ENCODE assay signal across 12 cellular contexts in the genomic region with DNA sequence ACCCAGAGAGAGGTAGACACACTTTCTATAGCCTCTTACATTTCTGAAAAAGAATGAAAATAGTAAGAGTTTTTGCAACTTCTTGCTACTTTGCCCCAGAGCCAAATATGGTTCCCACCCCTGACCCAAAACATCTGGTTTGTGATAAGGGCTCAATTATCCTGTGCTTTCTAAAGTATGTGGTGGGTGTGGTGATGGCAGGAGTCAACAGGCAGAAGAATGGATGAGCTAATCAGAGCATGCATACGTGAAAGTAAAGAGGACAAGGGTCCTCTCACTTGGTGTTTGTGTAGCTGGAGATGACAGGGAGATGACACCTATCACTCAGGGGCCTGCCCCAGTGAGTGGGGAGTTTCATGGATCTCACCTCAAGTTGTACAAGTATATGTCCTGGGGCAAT. TPM values are rescaled to one million over a fixed set of nuclear protein-coding genes. Genes with fewer than 3 reads are reported as not detected.
DNase-seq lines count a peak whose midpoint lies in the region; ATAC-seq, FAIRE-seq and TF ChIP-seq lines count a peak whose summit lies in the region.
"Had no signal": no experiment of that assay in that cellular context is flagged by ENCODE, and none has a peak within 500 bp of the region (broad histone marks: within the 10 kb centered on the region; RNA-seq: fewer than 3 reads in every experiment).

No MANE protein-coding gene starts in this region.

- POLR2A ChIA-PET in K562 (lab: Yijun Ruan, JAX): interaction anchor here (0.5 to 0.9 kb wide), 3 partner anchors 9 to 19 kb away, joined by 3 to 5 read pairs (median 3); a partner anchor contains a TSS

- intact Hi-C loops in left ventricle myocardium inferior (cut with micrococcal nuclease) (no loop called here), K562 (cut with micrococcal nuclease) (loop anchor here (2.0 kb wide), 1 partner anchor 14 kb away; no protein-coding TSS in a partner anchor)

- H4K20me1 ChIP-seq in K562 (replicated peaks; ENCODE audit: control insufficient read depth, insufficient read depth, low read length): no peaks in the 10 kb centered on the region

- no peaks in the 10 kb centered on the region for H3K27me3 ChIP-seq in cardiac muscle cell
- no peaks in the 10 kb centered on the region for H3K27me3 ChIP-seq in left ventricle myocardium inferior (ENCODE audit: low read depth)
- H3K27me3 ChIP-seq in K562 (ENCODE audit: control insufficient read depth in 2 of 2, insufficient read depth in 2 of 2, low read length in 2 of 2): no peaks in the 10 kb centered on the region
- no peaks in the 10 kb centered on the region for H3K27me3 ChIP-seq in right atrium auricular region
- H3K27me3 ChIP-seq: spleen had no signal

- peaks cover 61% of the 10 kb centered on the region for H3K4me1 ChIP-seq in cardiac muscle cell (ENCODE audit: low read depth)
- peaks cover 31% of the 10 kb centered on the region for H3K4me1 ChIP-seq in left ventricle myocardium inferior
- H3K4me1 ChIP-seq in K562 (replicated peaks in 1 of 2; ENCODE audit: control insufficient read depth in 2 of 2, insufficient read depth in 2 of 2, low read length in 2 of 2): peaks cover 23 to 43% of the 10 kb centered on the region in 2 experiments
- H3K4me1 ChIP-seq in right atrium auricular region: peaks cover 0 to 31% of the 10 kb centered on the region in 2 donors

- no peaks in the 10 kb centered on the region for H3K9me3 Mint-ChIP-seq in stimulated activated naive CD8-positive, alpha-beta T cell treated with anti-CD3 and anti-CD28 coated beads, Interleukin-15, amount 100 ng/mL, for 72 hours
- H3K9me3 Mint-ChIP-seq in HFFc6: no peaks in the 10 kb centered on the region
- H3K9me3 Mint-ChIP-seq: stimulated activated naive CD8-positive, alpha-beta T cell treated with anti-CD3 and anti-CD28 coated beads, Interleukin-15, Interleukin-2, amounts not matched to agents 100 ng/mL and 50 ng/mL, for 24 hours had no signal

- H3K36me3 ChIP-seq in cardiac muscle cell: no peaks in the 10 kb centered on the region
- H3K36me3 ChIP-seq in left ventricle myocardium inferior: no peaks in the 10 kb centered on the region
- H3K36me3 ChIP-seq in K562 (ENCODE audit: control insufficient read depth, insufficient read depth, low read length): no peaks in the 10 kb centered on the region
- H3K36me3 ChIP-seq in right atrium auricular region: no peaks in the 10 kb centered on the region
- H3K36me3 ChIP-seq: spleen had no signal

- BruUV-seq in K562 (replicated peaks; lab: Mats Ljungman, UMichigan): no TSS peak

- TF ChIP-seq POLR2A in K562 (conservative IDR thresholded peaks at IDR 0.05): no peak

- 0 out of 2 replicates have a peak overlapping the region, but pooled peaks have one; percentile 3 for H3K4me2 ChIP-seq in K562 (ENCODE audit: insufficient read depth, low read length)

- 0% methylated on average over 1 of the region's 1 CpG for WGBS in K562 (ENCODE audit: insufficient coverage, low coverage, missing lambda C conversion rate)

- H3K9me1 ChIP-seq in K562 (ENCODE audit: control insufficient read depth, insufficient read depth, low read length): no peaks in the 10 kb centered on the region

- in situ Hi-C loops in K562 (cut with MboI): loop anchor here (25.0 kb wide), 1 partner anchor 1355 kb away; no protein-coding TSS in a partner anchor

- TF ChIP-seq CTCF in cardiac muscle cell (IDR thresholded peaks at IDR 0.05; ENCODE audit: low read depth, low read length) (no peak), left ventricle myocardium inferior (IDR thresholded peaks at IDR 0.05; ENCODE audit: borderline replicate concordance) (no peak), K562 (IDR thresholded peaks at IDR 0.05 in 2 of 3, conservative IDR thresholded peaks at IDR 0.05 in 1 of 3; ENCODE audit: insufficient read depth in 2 of 3, low read depth in 1 of 3, low read length in 3 of 3) (no peak), right atrium auricular region (IDR thresholded peaks at IDR 0.05) (no peak), HFFc6 (IDR thresholded peaks at IDR 0.05) (no peak)

- no peaks in the 10 kb centered on the region for H3K27me3 Mint-ChIP-seq in stimulated activated naive CD8-positive, alpha-beta T cell treated with anti-CD3 and anti-CD28 coated beads, Interleukin-15, amount 100 ng/mL, for 72 hours
- H3K27me3 Mint-ChIP-seq in T-helper 17 cell: no peaks in the 10 kb centered on the region
- peaks cover 6% of the 10 kb centered on the region for H3K27me3 Mint-ChIP-seq in HFFc6 (ENCODE audit: insufficient read depth)
- H3K27me3 Mint-ChIP-seq: stimulated activated naive CD8-positive, alpha-beta T cell treated with anti-CD3 and anti-CD28 coated beads, Interleukin-15, Interleukin-2, amounts not matched to agents 100 ng/mL and 50 ng/mL, for 24 hours had no signal

- H3K27ac Mint-ChIP-seq in stimulated activated naive CD8-positive, alpha-beta T cell treated with anti-CD3 and anti-CD28 coated beads, Interleukin-15, amount 100 ng/mL, for 72 hours: no peak overlapping the region
- H3K27ac Mint-ChIP-seq in T-helper 17 cell (no peak overlapping the region), HFFc6 (no peak overlapping the region)

- CTCF ChIA-PET in K562 (lab: Yijun Ruan, JAX; ENCODE audit: low intra/inter-chr PET ratio): no interaction called here

- H3K9ac ChIP-seq in K562 (ENCODE audit: insufficient read depth in 1 of 2, low read depth in 2 of 2, low read length in 2 of 2): no peak overlapping the region

- H3K9me3 ChIP-seq in cardiac muscle cell (ENCODE audit: low read depth) (no peaks in the 10 kb centered on the region), left ventricle myocardium inferior (replicated peaks) (no peaks in the 10 kb centered on the region), K562 (replicated peaks; ENCODE audit: control insufficient read depth, insufficient read depth, low read depth, low read length) (no peaks in the 10 kb centered on the region), right atrium auricular region (no peaks in the 10 kb centered on the region), T-helper 17 cell (ENCODE audit: control insufficient read depth, low read length, poor library complexity, severe bottlenecking) (no peaks in the 10 kb centered on the region)
- H3K9me3 ChIP-seq: spleen had no signal

- peak; percentile 87 for TF ChIP-seq EP300 in K562 (IDR thresholded peaks at IDR 0.05; ENCODE audit: low read length)

- H3K4me3 ChIP-seq in cardiac muscle cell (no peak overlapping the region), left ventricle myocardium inferior (no peak overlapping the region), K562 (no peak overlapping the region), right atrium auricular region (no peak overlapping the region)
- H3K4me3 ChIP-seq: spleen had no signal

- H2AFZ ChIP-seq in K562 (ENCODE audit: low read depth, low read length): no peak overlapping the region

- H3K27ac ChIP-seq in cardiac muscle cell (peak overlapping the region; percentile 82), left ventricle myocardium inferior (replicated peaks) (no peak overlapping the region), K562 (ENCODE audit: extremely low read depth, low read depth, low read length) (no peak overlapping the region), right atrium auricular region (peak overlapping the region in 1 of 2 donors; percentile 77)

- H3K36me3 Mint-ChIP-seq in T-helper 17 cell (ENCODE audit: low read depth): peaks cover 5% of the 10 kb centered on the region
- H3K36me3 Mint-ChIP-seq in HFFc6 (ENCODE audit: low read depth): no peaks in the 10 kb centered on the region

- peaks cover 34% of the 10 kb centered on the region for H3K4me1 Mint-ChIP-seq in stimulated activated naive CD8-positive, alpha-beta T cell treated with anti-CD3 and anti-CD28 coated beads, Interleukin-15, amount 100 ng/mL, for 72 hours
- H3K4me1 Mint-ChIP-seq in T-helper 17 cell: peaks cover 19% of the 10 kb centered on the region
- peaks cover 12% of the 10 kb centered on the region for H3K4me1 Mint-ChIP-seq in HFFc6 (ENCODE audit: low read depth)

- FAIRE-seq in K562 (lab: Jason Lieb, UNC): peak; percentile 98

- DNase-seq in cardiac muscle cell (ENCODE audit: low read depth in 1 of 2, low spot score in 1 of 2) (peak in 1 of 2 donors; percentile 63), left ventricle myocardium inferior (no peak), K562 (ENCODE audit: extremely low read depth in 1 of 4, low spot score in 3 of 4) (peak; percentile 51 to 88 (median 66)), right atrium auricular region (ENCODE audit: low spot score) (no peak), T-helper 17 cell (no peak), HFFc6 (no peak)
- peak in 1 of 2 donors; percentile 38 for DNase-seq in stimulated activated naive CD8-positive, alpha-beta T cell treated with anti-CD3 and anti-CD28 coated beads, Interleukin-15, amount 100 ng/mL, for 72 hours
- DNase-seq: activated naive CD4-positive, alpha-beta T cell; NCI-H1105 treated with DMSO at 0.1 percent for 48 hours; spleen had no signal

- no peak overlapping the region for H3K4me3 Mint-ChIP-seq in stimulated activated naive CD8-positive, alpha-beta T cell treated with anti-CD3 and anti-CD28 coated beads, Interleukin-15, amount 100 ng/mL, for 72 hours
- H3K4me3 Mint-ChIP-seq in T-helper 17 cell (no peak overlapping the region), HFFc6 (no peak overlapping the region)

- TF ChIP-seq RAD21 in K562 (CRISPR knock-in tag; conservative IDR thresholded peaks at IDR 0.05 in 1 of 2, IDR thresholded peaks at IDR 0.05 in 1 of 2): no peak

- ATAC-seq in HG02973 (IDR thresholded peaks at IDR 0.05; ENCODE audit: unreplicated experiment): peak; percentile 30
- peak; percentile 89 for ATAC-seq in K562
- ATAC-seq in stimulated activated naive CD8-positive, alpha-beta T cell treated with anti-CD3 and anti-CD28 coated beads, Interleukin-15, amount 100 ng/mL, for 72 hours: peak; percentile 93
- ATAC-seq in T-helper 17 cell: no peak

- no peaks in the 10 kb centered on the region for H3K79me2 ChIP-seq in K562 (ENCODE audit: control insufficient read depth, insufficient read depth, low read length)

RNA-seq across cellular contexts. Expression of a gene that starts 19.1 kb away (rescaled TPM):
- total RNA-seq in cardiac muscle cell (9.9 and 13.8 TPM in 2 replicates), left ventricle myocardium inferior (3.6 TPM), K562 (2014; rRNA removed) (2.7 and 4.8 TPM in 2 replicates), K562 (2014; rRNA removed; fragmentation: Illumina TruSeq; extraction: Trizol) (9.1 and 10.9 TPM in 2 replicates), K562 (2015; rRNA removed; fragmentation: Illumina TruSeq; extraction: Trizol) (9.1 and 10.5 TPM in 2 replicates), K562 (2021) (7.7 and 7.8 TPM in 2 replicates), right atrium auricular region (1 to 10 TPM; 4.4 to 6.9 TPM), T-helper 17 cell (10 to 100 TPM; 12.0 to 13.1 TPM)
- polyA plus RNA-seq in cardiac muscle cell (4.3 and 11.8 TPM in 2 replicates), K562 (2011; rRNA removed) (4.5 and 5.9 TPM in 2 replicates), K562 (2014; fragmentation: Illumina TruSeq; extraction: Trizol) (5.6 and 6.5 TPM in 2 replicates), K562 (2014; fragmentation: Nextera tagmentation; extraction: Ambion mirVana) (1 to 10 TPM; 2.8 to 3.7 TPM), K562 (2014; rRNA removed) (3.6 and 4.4 TPM in 2 replicates)
- total RNA-seq in K562 (2011; cell fraction: chromatin; rRNA removed; ENCODE audit: low replicate concordance): 7.1 and 16.3 TPM in 2 replicates
- 2.1 and 2.8 TPM in 2 replicates for total RNA-seq in K562 (2011; cell fraction: nucleolus; rRNA removed)
- 6.5 and 6.6 TPM in 2 replicates for total RNA-seq in K562 (2011; cell fraction: nucleoplasm; rRNA removed)
- polyA plus RNA-seq in K562 (2011; cell fraction: cytosol; rRNA removed): 0.39 and 2.1 TPM in 2 replicates
- 2.3 and 2.8 TPM in 2 replicates for polyA plus RNA-seq in K562 (2011; cell fraction: nucleus; rRNA removed)
- polyA plus RNA-seq in K562 (2012): 3.8 and 3.9 TPM in 2 replicates
- polyA minus RNA-seq in K562 (2011; rRNA and poly(A)+ RNA removed): 10.6 and 12.0 TPM in 2 replicates
- 1.5 and 3.4 TPM in 2 replicates for polyA minus RNA-seq in K562 (2011; cell fraction: cytosol; rRNA and poly(A)+ RNA removed)
- 3.2 and 8.4 TPM in 2 replicates for polyA minus RNA-seq in K562 (2011; cell fraction: nucleus; rRNA and poly(A)+ RNA removed)
- total RNA-seq in HFFc6 (2021; fragmentation: NEBNext Ultra II Directional; extraction: Animal tissue kit (Norgen Biotek cat#: 25700)): 1 to 10 TPM; 1.3 to 2.4 (median 1.7) TPM

Comparison
In these comparisons a context has a peak if more than half of its experiments do, and no peak if none do; other contexts are left out.
1. DNase-seq: peak in K562 (4 of 4); none in left ventricle myocardium inferior (single experiment), right atrium auricular region (single experiment), T-helper 17 cell (0 of 3) and HFFc6 (single experiment).